Comparison of ENCODE assay signal across 10 cellular contexts in the genomic region with DNA sequence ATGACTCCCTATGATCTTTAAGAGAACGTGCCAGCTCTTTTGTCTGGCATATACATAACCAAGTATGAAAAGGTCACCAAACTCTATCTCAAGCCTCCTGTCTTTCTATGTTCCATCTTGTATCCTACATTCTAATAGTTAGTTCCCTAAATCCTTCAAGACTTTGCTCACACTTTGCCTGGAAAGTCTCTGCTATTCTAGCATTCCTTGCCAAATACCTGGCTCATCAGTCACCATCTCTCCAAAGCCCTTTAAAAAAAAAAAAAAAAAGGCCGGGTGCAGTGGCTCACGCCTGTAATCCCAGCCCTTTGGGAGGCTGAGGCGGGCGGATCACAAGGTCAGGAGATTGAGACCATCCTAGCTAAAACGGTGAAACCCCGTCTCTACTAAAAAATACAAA. TPM values are rescaled to one million over a fixed set of nuclear protein-coding genes. Genes with fewer than 3 reads are reported as not detected.
"Had no signal": no experiment of that assay in that cellular context is flagged by ENCODE, and none has a peak within 500 bp of the region (broad histone marks: within the 10 kb centered on the region; RNA-seq: fewer than 3 reads in every experiment).

No MANE protein-coding gene starts in this region.

RNA-seq across cellular contexts. Expression of gene CXCL9, which starts 48.8 kb away (rescaled TPM):
- total RNA-seq: activated B cell treated with CpG ODN at 0.5 μM for 24 hours, bronchial epithelial cell, cardiac muscle cell, chondrocyte had no signal
- polyA plus RNA-seq: cardiac muscle cell had no signal

RNA-seq across cellular contexts. Expression of gene PPEF2, which starts 56.3 kb away (rescaled TPM):
- total RNA-seq: activated CD8-positive, alpha-beta memory T cell treated with anti-CD3 and anti-CD28 coated beads for 36 hours; activated naive CD8-positive, alpha-beta T cell treated with anti-CD3 and anti-CD28 coated beads for 36 hours; activated T-cell treated with anti-CD3 and anti-CD28 coated beads, Interleukin-2, amount 50 U/mL, for 4 hours; activated T-cell treated with anti-CD3 and anti-CD28 coated beads, Interleukin-2, amount 50 U/mL, for 72 hours; activated T-helper 1 cell treated with anti-CD3 and anti-CD28 coated beads, Interleukin-12 subunit alpha, Interleukin-12 subunit beta, Interleukin-2, Interleukin-4 antibody, amounts not matched to agents 30 ng/mL and 10 ng/mL and 1 ng/mL, durations not matched to agents 14 hours and 24 hours and 36 hours; ascending aorta; bronchial epithelial cell; cardiac muscle cell; chondrocyte had no signal
- polyA plus RNA-seq: cardiac muscle cell had no signal
